ENCODE assay signal across 8 cellular contexts in the genomic region with DNA sequence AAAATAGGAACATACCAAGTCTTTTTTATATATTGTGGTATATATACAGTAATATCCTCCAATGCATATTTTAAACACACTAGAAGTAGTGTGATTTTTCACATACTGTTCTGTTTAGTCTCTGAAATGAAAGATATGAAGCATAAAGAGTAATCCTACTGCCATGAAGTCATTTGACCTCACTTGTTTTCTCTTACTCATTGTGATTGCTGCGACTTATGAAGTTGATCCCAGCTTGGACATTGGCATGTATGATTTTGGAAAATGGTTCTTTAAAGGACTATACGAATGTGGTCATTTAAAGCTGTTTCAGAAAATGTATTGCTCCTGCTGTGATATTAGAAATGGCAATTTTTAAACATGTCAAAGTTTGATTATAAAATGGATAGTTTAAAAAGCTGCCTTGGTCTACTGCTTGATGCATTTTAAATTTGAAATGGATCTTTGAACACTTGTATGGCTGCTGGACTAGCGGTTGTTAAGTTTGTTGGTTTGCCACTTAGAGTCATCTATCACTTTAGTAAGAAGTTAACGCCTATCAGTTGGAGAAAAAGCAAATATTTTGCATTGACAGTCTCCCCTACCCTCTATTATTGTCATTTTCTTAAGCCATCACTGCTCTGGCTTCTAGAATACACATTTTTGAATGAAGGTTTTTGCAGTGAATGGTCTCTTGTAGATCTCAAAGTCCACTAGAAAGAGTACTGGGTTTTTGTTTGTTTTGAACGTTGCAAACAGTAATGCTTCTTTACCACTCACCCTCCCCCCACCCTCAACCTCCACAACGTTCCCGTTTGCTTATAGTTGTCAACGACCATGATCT. TPM values are rescaled to one million over a fixed set of nuclear protein-coding genes. Genes with fewer than 3 reads are reported as not detected.
A peak's percentile ranks its signal among the peaks of the same experiment; 100 is the strongest.
DNase-seq lines count a peak whose midpoint lies in the region; ATAC-seq and TF ChIP-seq lines count a peak whose summit lies in the region.

No MANE protein-coding gene starts in this region.

- H3K4me1 ChIP-seq in right cardiac atrium (ENCODE audit: control insufficient read depth, insufficient read depth, low read length) (peaks cover 2% of the 10 kb centered on the region), breast epithelium (no peaks in the 10 kb centered on the region), mucosa of stomach (ENCODE audit: control insufficient read depth, insufficient read depth, low read length) (peaks cover 12% of the 10 kb centered on the region)

- ATAC-seq in right cardiac atrium = no peak
- no peak for ATAC-seq in left cardiac atrium
- no peak for ATAC-seq in GM21390 (IDR thresholded peaks at IDR 0.05; ENCODE audit: unreplicated experiment)
- ATAC-seq in HG03095 (IDR thresholded peaks at IDR 0.05; ENCODE audit: unreplicated experiment) = no peak

- H3K27ac ChIP-seq in right cardiac atrium (ENCODE audit: low read length) (peak overlapping the region; percentile 40), breast epithelium (peak overlapping the region; percentile 91 to 94)

- H3K9ac ChIP-seq in mucosa of stomach (ENCODE audit: low read length) = no peak overlapping the region

- H3K9me3 ChIP-seq in right cardiac atrium (ENCODE audit: control insufficient read depth, low read length) = no peaks in the 10 kb centered on the region
- H3K9me3 ChIP-seq in breast epithelium = no peaks in the 10 kb centered on the region
- no peaks in the 10 kb centered on the region for H3K9me3 ChIP-seq in mucosa of stomach (ENCODE audit: control insufficient read depth, low read length)

- intact Hi-C loops in right cardiac atrium (cut with DNase I) (loop anchor here in 1 of 4 donors (5.0 kb wide), 1 partner anchor 57 kb away; no protein-coding TSS in a partner anchor), left cardiac atrium (cut with DNase I) (loop anchor here in 1 of 2 donors (10.0 kb wide), 2 partner anchors 55 to 125 kb away; no protein-coding TSS in a partner anchor), breast epithelium (cut with DNase I; ENCODE audit: low total_unique reads) (no loop called here)

- DNase-seq in right cardiac atrium = no peak
- no peak for DNase-seq in left cardiac atrium
- no peak for DNase-seq in breast epithelium (ENCODE audit: low spot score in 2 of 2)
- DNase-seq in Ammon's horn (ENCODE audit: low spot score) = no peak
- no peak for DNase-seq in foreskin melanocyte

- 32% methylated on average over 8 of the region's 8 CpGs for WGBS in right cardiac atrium

- H3K27me3 ChIP-seq in right cardiac atrium (ENCODE audit: control insufficient read depth, insufficient read depth) (no peaks in the 10 kb centered on the region), breast epithelium (no peaks in the 10 kb centered on the region), mucosa of stomach (ENCODE audit: control insufficient read depth, insufficient read depth, low read length) (no peaks in the 10 kb centered on the region)

- no peaks in the 10 kb centered on the region for H3K36me3 ChIP-seq in breast epithelium
- H3K36me3 ChIP-seq in mucosa of stomach (ENCODE audit: control insufficient read depth, insufficient read depth, low read length) = no peaks in the 10 kb centered on the region

- TF ChIP-seq CTCF in breast epithelium (IDR thresholded peaks at IDR 0.05) = no peak

- H3K4me3 ChIP-seq in right cardiac atrium (ENCODE audit: low read length) (peak overlapping the region; percentile 96), breast epithelium (peak overlapping the region; percentile 88 to 97 (median 96)), mucosa of stomach (ENCODE audit: low read length) (peak overlapping the region; percentile 1)

- no peak for TF ChIP-seq POLR2A in breast epithelium (IDR thresholded peaks at IDR 0.05)

RNA-seq across cellular contexts. Expression of gene PCGF5, which starts 0.9 kb away (rescaled TPM):
- total RNA-seq in right cardiac atrium = 10 to 100 TPM; 55.1 to 77.1 (median 59.6) TPM
- polyA plus RNA-seq in right cardiac atrium = 40.2 TPM
- total RNA-seq in left cardiac atrium = 10 to 100 TPM; 46.3 to 55.6 TPM
- total RNA-seq in breast epithelium = 10 to 100 TPM; 36.5 to 66.9 (median 39.3) TPM

Comparison
In these comparisons a context has a peak if more than half of its experiments do, and no peak if none do; other contexts are left out.
1. H3K4me3 ChIP-seq: peak in every context shown above with its lines; median percentile 96 in right cardiac atrium; 96 in breast epithelium; 1 in mucosa of stomach.